Comparison of ENCODE assay signal across 13 cellular contexts in genomic region chr3:10259798-10260197, GRCh38. TPM values are rescaled to one million over a fixed set of nuclear protein-coding genes. Genes with fewer than 3 reads are reported as not detected.
"Had no signal": no experiment of that assay in that cellular context is flagged by ENCODE, and none has a peak within 500 bp of the region (broad histone marks: within the 10 kb centered on the region; RNA-seq: fewer than 3 reads in every experiment).

No MANE protein-coding gene starts in this region.

- H3K27me3 ChIP-seq: brain microvascular endothelial cell, esophagus squamous epithelium had no signal

- H3K27ac ChIP-seq: brain microvascular endothelial cell, esophagus squamous epithelium, lower lobe of right lung, SK-N-MC had no signal

- H3K4me3 ChIP-seq: esophagus squamous epithelium, lower lobe of right lung, SK-N-MC had no signal

- DNase-seq: activated naive CD4-positive, alpha-beta T cell treated with anti-CD3 and anti-CD28 coated beads, Interleukin-2, amount 50 U/mL, for 16 hours; brain microvascular endothelial cell; esophagus squamous epithelium; foreskin fibroblast; glutamatergic neuron; lower lobe of right lung; midbrain; naive B cell; occipital lobe; stimulated activated CD4-positive, alpha-beta T cell treated with anti-CD3 and anti-CD28 coated beads, Interleukin-2, amount 100 ng/mL, for 48 hours had no signal

- ATAC-seq: lower lobe of right lung had no signal

- H3K27me3 Mint-ChIP-seq: naive B cell, progenitor cell of endocrine pancreas had no signal

- H3K27ac Mint-ChIP-seq: progenitor cell of endocrine pancreas had no signal

- H3K9me3 Mint-ChIP-seq: naive B cell had no signal

- H3K9me3 ChIP-seq: esophagus squamous epithelium, lower lobe of right lung had no signal

RNA-seq across cellular contexts. Expression of gene GHRL, which starts 32.9 kb away (rescaled TPM):
- total RNA-seq: occipital lobe, urinary bladder had no signal
